Comparison of ENCODE assay signal across 21 cellular contexts in the genomic region with DNA sequence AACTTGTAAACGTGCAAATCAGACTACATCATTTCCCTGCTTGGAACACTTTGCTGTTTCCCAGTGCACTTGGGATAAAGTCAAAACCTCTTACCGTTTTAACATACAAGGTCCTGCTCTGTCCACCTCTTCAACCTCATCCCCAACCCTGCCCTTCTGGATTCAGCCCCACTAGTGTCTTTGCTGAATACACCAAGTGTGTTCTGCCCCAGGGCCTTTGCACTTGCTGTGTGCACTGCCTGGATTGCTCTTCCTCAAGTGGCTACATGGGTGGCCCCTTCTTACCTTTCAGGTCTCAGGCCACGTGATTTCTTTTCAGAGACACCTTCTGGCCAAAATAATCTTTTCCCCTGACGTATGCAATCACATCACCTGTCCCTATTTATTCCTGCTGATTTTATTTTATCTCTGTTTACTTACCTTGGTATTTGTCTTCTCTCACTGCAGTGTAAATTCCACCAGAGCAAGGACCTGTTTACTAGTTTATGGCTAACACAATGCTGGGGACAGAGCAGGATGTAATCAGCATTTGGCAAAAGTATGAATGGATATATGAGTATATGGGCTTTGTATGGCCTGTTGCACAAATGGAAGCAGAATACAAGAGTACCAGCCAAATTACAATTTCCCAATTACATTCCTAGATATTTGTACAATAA.
DNase-seq lines count a peak whose midpoint lies in the region; ATAC-seq and TF ChIP-seq lines count a peak whose summit lies in the region.
"Had no signal": no experiment of that assay in that cellular context is flagged by ENCODE, and none has a peak within 500 bp of the region (broad histone marks: within the 10 kb centered on the region; RNA-seq: fewer than 3 reads in every experiment).

No MANE protein-coding gene starts in this region.

- peak overlapping the region; percentile 83 for H3K27ac ChIP-seq in 22Rv1
- H3K27ac ChIP-seq in C4-2B: peak overlapping the region; percentile 43; the same call in 1 of the 2 replicates
- H3K27ac ChIP-seq in VCaP: peak overlapping the region; percentile 92
- H3K27ac ChIP-seq in gastroesophageal sphincter: no peak overlapping the region
- H3K27ac ChIP-seq: BLaER1 treated with 17β-estradiol and CSF1 and Interleukin-3, amounts not matched to agents 10 nM and 100 nM; GM23248 had no signal

- no peak for TF ChIP-seq CTCF in 22Rv1 (IDR thresholded peaks at IDR 0.05)
- no peak for TF ChIP-seq CTCF in C4-2B (conservative IDR thresholded peaks at IDR 0.05)
- TF ChIP-seq CTCF in VCaP (conservative IDR thresholded peaks at IDR 0.05): no peak
- no peak for TF ChIP-seq CTCF in gastroesophageal sphincter (IDR thresholded peaks at IDR 0.05)

- H3K4me3 ChIP-seq in gastroesophageal sphincter: no peak overlapping the region
- H3K4me3 ChIP-seq: BLaER1 treated with 17β-estradiol and CSF1 and Interleukin-3, amounts not matched to agents 10 nM and 100 nM; GM12878; GM23248 had no signal

- H3K9me3 ChIP-seq in gastroesophageal sphincter: no peaks in the 10 kb centered on the region
- H3K9me3 ChIP-seq: BE2C; BLaER1 treated with 17β-estradiol and CSF1 and Interleukin-3, amounts not matched to agents 10 nM and 100 nM had no signal

- H3K36me3 ChIP-seq in gastroesophageal sphincter: no peaks in the 10 kb centered on the region
- H3K36me3 ChIP-seq: BE2C; BLaER1 treated with 17β-estradiol and CSF1 and Interleukin-3, amounts not matched to agents 10 nM and 100 nM had no signal

- H3K4me1 ChIP-seq in gastroesophageal sphincter: peaks cover 0 to 10% (median 0%) of the 10 kb centered on the region in 3 donors
- H3K4me1 ChIP-seq: BE2C had no signal

- no peak for ATAC-seq in gastroesophageal sphincter
- ATAC-seq: GM12878 had no signal

- in situ Hi-C loops in G401 (cut with HindIII; ENCODE audit: low sequenced_read_pairs): no loop called here

- TF ChIP-seq EP300 in gastroesophageal sphincter (IDR thresholded peaks at IDR 0.05): no peak

- WGBS in gastroesophageal sphincter (ENCODE audit: low coverage in 1 of 2), 2 donors: 56 to 65% methylated on average over 4 of the region's 4 CpGs

- H3K27me3 ChIP-seq in gastroesophageal sphincter: no peaks in the 10 kb centered on the region
- H3K27me3 ChIP-seq: BE2C; BLaER1 treated with 17β-estradiol and CSF1 and Interleukin-3, amounts not matched to agents 10 nM and 100 nM had no signal

- TF ChIP-seq POLR2A in gastroesophageal sphincter (IDR thresholded peaks at IDR 0.05): no peak

- DNase-seq in kidney glomerular epithelial cell (lab: John Stamatoyannopoulos, UW) (peak; percentile 1), G401 (ENCODE audit: low spot score) (no peak), AG08396 (ENCODE audit: low spot score) (no peak), NCI-H2029 treated with DMSO at 0.1 percent for 48 hours (lab: John Stamatoyannopoulos, UW) (no peak)
- DNase-seq: AML-193; BE2C; Calu3; CD4-positive, alpha-beta memory T cell; COR-L47; DMS53; DND-41; GDM1; GM23248; H7; HCEC 1CT had no signal

Comparison
In these comparisons a context has a peak if more than half of its experiments do, and no peak if none do; other contexts are left out.
1. H3K27ac ChIP-seq: peak in 22Rv1 (single experiment), C4-2B (single experiment) and VCaP (single experiment); none in gastroesophageal sphincter (0 of 4).